ENCODE assay signal across 25 cellular contexts in the genomic region with DNA sequence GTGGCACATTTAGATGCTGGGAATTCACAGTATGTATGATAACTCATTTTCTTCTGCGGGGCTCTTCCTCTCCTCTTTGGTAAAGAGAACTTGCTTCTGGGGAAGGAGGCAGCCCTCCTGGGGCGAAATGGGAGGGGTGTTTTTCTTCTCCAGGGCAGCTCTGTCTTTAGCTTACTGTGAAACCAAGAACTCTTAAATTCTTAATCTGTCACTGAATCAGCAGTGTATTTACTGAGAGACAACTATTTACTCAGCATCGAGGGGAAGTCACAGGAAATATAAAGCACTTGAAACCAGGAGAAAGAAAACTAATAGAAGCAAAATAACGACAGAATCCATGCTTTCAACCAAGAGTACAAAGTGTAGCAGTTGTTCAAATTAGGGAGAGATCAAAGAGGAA.
"Had no signal": no experiment of that assay in that cellular context is flagged by ENCODE, and none has a peak within 500 bp of the region (broad histone marks: within the 10 kb centered on the region; RNA-seq: fewer than 3 reads in every experiment).

No MANE protein-coding gene starts in this region.

- H3K27ac ChIP-seq: SJCRH30 had no signal

- H3K9me3 Mint-ChIP-seq: T-cell had no signal

- H3K36me3 Mint-ChIP-seq: T-cell had no signal

- H3K4me1 ChIP-seq: SJCRH30 had no signal

- H3K27ac Mint-ChIP-seq: T-cell had no signal

- ATAC-seq: HepG2, Panc1, PC-3, Right ventricle myocardium inferior, T-cell had no signal

- H3K4me3 Mint-ChIP-seq: T-cell had no signal

- H3K4me1 Mint-ChIP-seq: T-cell had no signal

- H3K36me3 ChIP-seq: SJCRH30 had no signal

- H3K4me3 ChIP-seq: SJCRH30 had no signal

- H3K27me3 ChIP-seq: SJCRH30 had no signal

- H3K9me3 ChIP-seq: SJCRH30 had no signal

- DNase-seq: IMR-90; Kasumi-1; KG1; MV-4-11; NCI-H1048; NCI-H1105; NCI-H1417; NCI-H1436 treated with DMSO at 0.1 percent for 48 hours; NCI-H1694; NCI-H1930; NCI-H2081; NCI-H2107; NCI-H2227 treated with DMSO at 0.1 percent for 48 hours; NCI-H524; NCI-H526 treated with DMSO at 0.1 percent for 48 hours; NCI-H748 treated with DMSO at 0.1 percent for 48 hours; NK-92 treated with Interleukin-12 subunit alpha and Interleukin-12 subunit beta, amount 100 ng/mL, for 24 hours; PC-3; SHP77 treated with DMSO at 0.1 percent for 48 hours; SJCRH30; SW 1271; T-cell had no signal
